In the genomic region with DNA sequence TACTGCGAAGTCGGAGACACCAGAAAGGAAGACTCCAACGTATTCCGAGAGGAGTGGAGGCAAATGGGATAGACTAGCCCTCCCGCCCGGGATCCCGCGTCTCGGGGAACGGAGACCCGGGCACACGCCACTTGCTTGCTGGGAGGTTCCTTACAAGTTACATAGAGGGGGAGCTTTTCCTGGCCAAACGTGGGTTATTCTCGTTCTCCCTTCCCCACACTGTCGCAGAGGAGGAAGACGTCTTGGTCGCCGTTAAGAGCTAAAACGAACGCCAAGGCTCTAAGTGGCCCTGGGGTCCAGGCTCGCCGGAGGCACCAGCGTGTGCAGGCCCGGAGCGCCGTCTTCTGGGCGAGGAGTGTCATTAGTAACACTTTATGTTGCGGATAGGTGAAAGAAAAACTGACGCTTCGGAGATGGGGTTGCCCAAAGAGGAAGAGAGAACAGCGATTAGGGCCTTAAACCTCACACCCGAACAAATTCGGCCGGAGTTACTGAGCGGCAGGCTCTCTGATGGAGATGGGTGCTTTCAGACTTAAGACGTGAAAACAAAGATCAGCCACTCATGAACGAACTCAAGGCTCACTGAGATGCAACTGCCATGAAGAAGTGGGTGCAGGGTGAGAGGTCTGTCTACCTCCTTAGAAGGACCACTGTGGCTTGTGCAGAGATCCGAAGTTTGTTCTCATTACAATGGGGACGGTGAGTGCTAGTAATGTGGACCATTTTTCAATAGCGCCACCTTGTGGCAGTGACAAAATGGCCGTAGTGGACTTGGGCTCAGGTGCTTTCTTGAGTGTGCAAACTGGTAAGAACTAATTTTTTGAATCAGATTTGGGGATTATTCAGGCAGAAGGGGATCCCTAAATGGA, we compare ENCODE assay signal across 8 cellular contexts.
DNase-seq lines count a peak whose midpoint lies in the region; ATAC-seq and TF ChIP-seq lines count a peak whose summit lies in the region.

No MANE protein-coding gene starts in this region.

- TF ChIP-seq CTCF in epithelial cell of esophagus (IDR thresholded peaks at IDR 0.05; ENCODE audit: insufficient read depth, low read depth, low read length, missing control alignments): peak; percentile 84

- H3K4me3 ChIP-seq in epithelial cell of esophagus (ENCODE audit: low read length): peak overlapping the region; percentile 69

- ATAC-seq in GM19467 (IDR thresholded peaks at IDR 0.05; ENCODE audit: unreplicated experiment): peak; percentile 81

- peak; percentile 52 for DNase-seq in COLO668 (lab: John Stamatoyannopoulos, UW; ENCODE audit: unreplicated experiment)
- DNase-seq in HS-27A (ENCODE audit: low read depth): peak; percentile 67
- DNase-seq in NOMO-1 treated with DMSO at 0.1 percent for 48 hours (lab: John Stamatoyannopoulos, UW; ENCODE audit: unreplicated experiment): peak; percentile 75
- DNase-seq in activated CD8-positive, alpha-beta memory T cell treated with anti-CD3 and anti-CD28 coated beads, Interleukin-2, amount 50 U/mL, for 1 hour (ENCODE audit: extremely low read depth): peak; percentile 45
- peak; percentile 85 for DNase-seq in epithelial cell of esophagus (ENCODE audit: low read depth)
- peak; percentile 40 for DNase-seq in middle frontal gyrus (ENCODE audit: extremely low spot score, low spot score)
- peak; percentile 56 to 66 for DNase-seq in stimulated activated CD8-positive, alpha-beta memory T cell treated with anti-CD3 and anti-CD28 coated beads, Interleukin-15, amount 100 ng/mL, for 48 hours (ENCODE audit: low read depth in 2 of 2)

Comparison
In these comparisons a context has a peak if more than half of its experiments do, and no peak if none do; other contexts are left out.
1. Peak in every context shown above with its lines: DNase-seq, ATAC-seq and H3K4me3 ChIP-seq.